Comparison of ENCODE assay signal across 22 cellular contexts in the genomic region with DNA sequence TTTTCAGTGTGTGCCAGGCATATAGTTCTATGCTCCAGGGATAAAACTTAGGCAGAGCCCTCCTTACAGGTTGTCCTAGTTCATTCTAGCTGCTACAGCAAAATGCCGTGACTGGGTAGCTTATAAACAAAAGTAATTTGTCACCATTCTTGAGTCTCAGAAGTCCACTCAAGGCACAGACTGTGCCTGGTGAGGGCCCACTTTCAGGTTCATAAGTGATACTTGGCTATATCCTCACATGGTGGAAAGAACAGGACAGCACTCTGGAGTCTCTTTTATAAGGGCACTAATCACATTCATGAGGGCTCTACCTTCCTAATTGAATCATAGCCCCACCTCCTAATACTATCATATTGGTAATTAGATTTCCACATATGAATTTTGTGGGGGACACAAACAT.
DNase-seq lines count a peak whose midpoint lies in the region; ATAC-seq and TF ChIP-seq lines count a peak whose summit lies in the region.
"Had no signal": no experiment of that assay in that cellular context is flagged by ENCODE, and none has a peak within 500 bp of the region (broad histone marks: within the 10 kb centered on the region; RNA-seq: fewer than 3 reads in every experiment).

No MANE protein-coding gene starts in this region.

- H3K4me3 ChIP-seq in left lung: no peak overlapping the region
- no peak overlapping the region for H3K4me3 ChIP-seq in lower lobe of right lung
- no peak overlapping the region for H3K4me3 ChIP-seq in upper lobe of right lung
- H3K4me3 ChIP-seq: BLaER1, GM12878 had no signal

- H3K27ac ChIP-seq in left lung: no peak overlapping the region
- H3K27ac ChIP-seq in lower lobe of right lung: no peak overlapping the region
- H3K27ac ChIP-seq in upper lobe of right lung: no peak overlapping the region
- H3K27ac ChIP-seq: BLaER1 had no signal

- H3K4me1 ChIP-seq in left lung (no peaks in the 10 kb centered on the region), lower lobe of right lung (no peaks in the 10 kb centered on the region), upper lobe of right lung (no peaks in the 10 kb centered on the region)
- H3K4me1 ChIP-seq: BLaER1 had no signal

- H3K36me3 ChIP-seq in left lung: peaks cover 0 to 3% of the 10 kb centered on the region in 2 donors
- H3K36me3 ChIP-seq in lower lobe of right lung: peaks cover 7% of the 10 kb centered on the region
- peaks cover 1% of the 10 kb centered on the region for H3K36me3 ChIP-seq in upper lobe of right lung

- no peak for DNase-seq in left lung
- DNase-seq in lower lobe of right lung: no peak
- no peak for DNase-seq in upper lobe of right lung
- DNase-seq: 8988T; ACHN; BE2C; C1 segment of cervical spinal cord; CD4-positive, alpha-beta memory T cell; CD4-positive, CD25-positive, alpha-beta regulatory T cell; CD8-positive, alpha-beta memory T cell; COR-L47; DMS 273 treated with DMSO at 0.1 percent for 48 hours; DMS153; DMS53; DMS79; DND-41; EL; GDM1 had no signal

- TF ChIP-seq CTCF in left lung (IDR thresholded peaks at IDR 0.05) (no peak), lower lobe of right lung (IDR thresholded peaks at IDR 0.05) (no peak), upper lobe of right lung (IDR thresholded peaks at IDR 0.05) (no peak)

- intact Hi-C loops in left lung (cut with DNase I) (no loop called here), lower lobe of right lung (cut with DNase I) (no loop called here), upper lobe of right lung (cut with DNase I) (no loop called here)

- no peaks in the 10 kb centered on the region for H3K9me3 ChIP-seq in left lung
- H3K9me3 ChIP-seq in lower lobe of right lung: no peaks in the 10 kb centered on the region
- no peaks in the 10 kb centered on the region for H3K9me3 ChIP-seq in upper lobe of right lung
- H3K9me3 ChIP-seq: BE2C, BLaER1 had no signal

- H3K27me3 ChIP-seq in left lung (no peaks in the 10 kb centered on the region), lower lobe of right lung (ENCODE audit: low read depth) (no peaks in the 10 kb centered on the region), upper lobe of right lung (no peaks in the 10 kb centered on the region)
- H3K27me3 ChIP-seq: BE2C, BLaER1 had no signal

- ATAC-seq in left lung (peak; percentile 71), lower lobe of right lung (peak; percentile 54 to 61), upper lobe of right lung (peak; percentile 64), GM21515 (IDR thresholded peaks at IDR 0.05; ENCODE audit: unreplicated experiment) (no peak), GM18867 (IDR thresholded peaks at IDR 0.05; ENCODE audit: unreplicated experiment) (no peak)
- ATAC-seq: GM12878 had no signal

Comparison
In these comparisons a context has a peak if more than half of its experiments do, and no peak if none do; other contexts are left out.
1. ATAC-seq: peak in left lung (single experiment), lower lobe of right lung (2 of 2) and upper lobe of right lung (single experiment); none in GM21515 (single experiment) and GM18867 (single experiment).